In the genomic region with DNA sequence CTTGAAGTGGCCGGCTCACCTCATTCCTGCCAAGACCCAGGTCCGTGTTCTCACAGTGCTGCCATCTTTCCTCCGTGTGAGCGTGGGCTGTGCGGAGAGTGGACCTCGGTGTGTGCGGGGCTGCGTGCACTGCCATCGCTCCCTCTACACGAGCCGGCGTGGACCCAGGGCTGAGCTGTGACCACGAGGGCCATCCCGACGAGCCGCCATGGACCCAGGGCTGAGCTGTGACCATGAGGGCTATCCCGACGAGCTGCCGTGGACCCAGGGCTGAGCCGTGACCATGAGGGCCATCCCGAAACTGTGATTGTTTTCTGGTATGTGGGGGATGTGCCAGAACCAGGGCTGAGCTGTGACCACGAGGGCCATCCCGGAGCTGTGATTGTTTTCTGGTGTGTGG, we compare ENCODE assay signal across 1 cellular context.
TF ChIP-seq lines count a peak whose summit lies in the region.

No MANE protein-coding gene starts in this region.

TF ChIP-seq in H1, 55 proteins besides CTCF, POLR2A, EP300 and RAD21:
- TF ChIP-seq FOSL1 (IDR thresholded peaks at IDR 0.05; ENCODE audit: insufficient read depth, low read depth, low read length) (no peak), TBP (IDR thresholded peaks at IDR 0.05; ENCODE audit: low read depth, low read length) (no peak)
TF ChIP-seq in H1: peak in this region for 0.
